Comparison of ENCODE assay signal across 8 cellular contexts in genomic region chr12:69157023-69157655, GRCh38.
DNase-seq lines count a peak whose midpoint lies in the region; ATAC-seq and TF ChIP-seq lines count a peak whose summit lies in the region.

No MANE protein-coding gene starts in this region.

- H3K4me1 Mint-ChIP-seq in endodermal cell, result peaks cover 1% of the 10 kb centered on the region

- H3K27ac ChIP-seq in endodermal cell (ENCODE audit: low read depth, low read length), result no peak overlapping the region

- H3K27ac Mint-ChIP-seq in endodermal cell, result no peak overlapping the region

- H3K27me3 ChIP-seq in endodermal cell (ENCODE audit: control insufficient read depth, insufficient read depth, low read length, poor library complexity, severe bottlenecking), result no peaks in the 10 kb centered on the region

- no peaks in the 10 kb centered on the region for H3K36me3 Mint-ChIP-seq in endodermal cell (ENCODE audit: low read depth)

- 47 to 58% methylated on average over 2 to 13 of the region's 13 CpGs for WGBS in endodermal cell (ENCODE audit: insufficient coverage in 1 of 2, insufficient read length in 1 of 2), 2 experiments

- no peaks in the 10 kb centered on the region for H3K4me1 ChIP-seq in endodermal cell (ENCODE audit: control insufficient read depth, insufficient read depth, low read length)

- peaks cover 1% of the 10 kb centered on the region for H3K27me3 Mint-ChIP-seq in endodermal cell (ENCODE audit: insufficient read depth)

- no peaks in the 10 kb centered on the region for H3K9me3 ChIP-seq in endodermal cell (ENCODE audit: control insufficient read depth, low read length)

- ATAC-seq in GM19452 (IDR thresholded peaks at IDR 0.05; ENCODE audit: unreplicated experiment) (peak; percentile 95), HG03521 (IDR thresholded peaks at IDR 0.05; ENCODE audit: unreplicated experiment) (peak; percentile 88)

- H3K36me3 ChIP-seq in endodermal cell (ENCODE audit: control insufficient read depth, insufficient read depth, low read length), result no peaks in the 10 kb centered on the region

- no peaks in the 10 kb centered on the region for H3K9me3 Mint-ChIP-seq in endodermal cell

- H3K4me3 ChIP-seq in endodermal cell (ENCODE audit: low read length), result no peak overlapping the region

- peak; percentile 96 for TF ChIP-seq CTCF in endodermal cell (conservative IDR thresholded peaks at IDR 0.05)

- peak; percentile 61 for DNase-seq in CMK (ENCODE audit: low read depth)
- peak; percentile 84 for DNase-seq in NOMO-1 treated with DMSO at 0.1 percent for 48 hours (lab: John Stamatoyannopoulos, UW; ENCODE audit: unreplicated experiment)
- DNase-seq in activated CD8-positive, alpha-beta memory T cell treated with anti-CD3 and anti-CD28 coated beads for 4 hours (ENCODE audit: low read depth in 2 of 2), result peak; percentile 76 to 81
- peak; percentile 99 for DNase-seq in endodermal cell
- DNase-seq in middle frontal gyrus (ENCODE audit: extremely low spot score, low spot score), result peak; percentile 79
- peak; percentile 97 for DNase-seq in stimulated activated CD8-positive, alpha-beta memory T cell treated with anti-CD3 and anti-CD28 coated beads, Interleukin-4, amount 100 ng/mL, for 48 hours

- H3K4me3 Mint-ChIP-seq in endodermal cell, result no peak overlapping the region

- no peak overlapping the region for H3K9ac ChIP-seq in endodermal cell (ENCODE audit: extremely low read depth, low read length, poor library complexity, severe bottlenecking)
